ENCODE assay signal across 1 cellular context in genomic region chr1:222769181-222769580, GRCh38.
TF ChIP-seq lines count a peak whose summit lies in the region.

No MANE protein-coding gene starts in this region.

TF ChIP-seq in SK-N-SH, 30 proteins besides CTCF, POLR2A, EP300 and RAD21 (continued from another document):
- TF ChIP-seq PBX3 (IDR thresholded peaks at IDR 0.05) = no peak
